In genomic region chr20:44384423-44385027, GRCh38 we compare ENCODE assay signal across 8 cellular contexts. TPM values are rescaled to one million over a fixed set of nuclear protein-coding genes. Genes with fewer than 3 reads are reported as not detected.
A peak's percentile ranks its signal among the peaks of the same experiment; 100 is the strongest.
DNase-seq lines count a peak whose midpoint lies in the region; ATAC-seq and TF ChIP-seq lines count a peak whose summit lies in the region.

No MANE protein-coding gene starts in this region.

- no peak overlapping the region for H3K4me3 Mint-ChIP-seq in CD14-positive monocyte
- H3K4me3 Mint-ChIP-seq in HFFc6: no peak overlapping the region

- H3K27ac ChIP-seq in lower lobe of right lung: no peak overlapping the region

- H3K4me3 ChIP-seq in lower lobe of right lung: no peak overlapping the region

- H3K9me3 Mint-ChIP-seq in CD14-positive monocyte: no peaks in the 10 kb centered on the region
- H3K9me3 Mint-ChIP-seq in HFFc6: no peaks in the 10 kb centered on the region

- ATAC-seq in lower lobe of right lung: peak; percentile 81 to 86

- H3K27ac Mint-ChIP-seq in CD14-positive monocyte: no peak overlapping the region
- no peak overlapping the region for H3K27ac Mint-ChIP-seq in HFFc6

- DNase-seq in CD14-positive monocyte (ENCODE audit: low spot score) (peak; percentile 78), HFFc6 (peak; percentile 39), NCI-H524 (lab: John Stamatoyannopoulos, UW) (peak; percentile 37 to 69), dedifferentiated amniotic fluid mesenchymal stem cell (ENCODE audit: extremely low spot score) (peak; percentile 39), lower lobe of right lung (peak; percentile 91), HuH-7 (ENCODE audit: low spot score) (no peak)
- peak; percentile 84 for DNase-seq in activated CD4-positive, alpha-beta T cell treated with anti-CD3 and anti-CD28 coated beads, Interleukin-2, amount 50 U/mL, for 1 hour
- peak; percentile 77 for DNase-seq in stimulated activated CD8-positive, alpha-beta memory T cell treated with anti-CD3 and anti-CD28 coated beads, Interleukin-15, amount 100 ng/mL, for 1 hour (ENCODE audit: low read depth)

- H3K36me3 Mint-ChIP-seq in CD14-positive monocyte (no peaks in the 10 kb centered on the region), HFFc6 (ENCODE audit: low read depth) (no peaks in the 10 kb centered on the region)

- TF ChIP-seq CTCF in CD14-positive monocyte (IDR thresholded peaks at IDR 0.05) (peak; percentile 89), HFFc6 (IDR thresholded peaks at IDR 0.05) (peak; percentile 91), lower lobe of right lung (IDR thresholded peaks at IDR 0.05) (peak; percentile 88)

- peaks cover 6% of the 10 kb centered on the region for H3K4me1 Mint-ChIP-seq in CD14-positive monocyte
- peaks cover 11% of the 10 kb centered on the region for H3K4me1 Mint-ChIP-seq in HFFc6 (ENCODE audit: low read depth)

- H3K27me3 Mint-ChIP-seq in CD14-positive monocyte (ENCODE audit: low read depth in 3 of 3) (peaks cover 15 to 28% (median 20%) of the 10 kb centered on the region in 3 donors), HFFc6 (ENCODE audit: insufficient read depth) (peaks cover 9% of the 10 kb centered on the region)

- no peaks in the 10 kb centered on the region for H3K9me3 ChIP-seq in lower lobe of right lung

- peaks cover 9% of the 10 kb centered on the region for H3K4me1 ChIP-seq in lower lobe of right lung

- no peaks in the 10 kb centered on the region for H3K36me3 ChIP-seq in lower lobe of right lung

- intact Hi-C loops in CD14-positive monocyte (cut with micrococcal nuclease): loop anchor here (5.0 to 10.0 kb wide), 4 partner anchors 80 to 480 kb away; no protein-coding TSS in a partner anchor
- intact Hi-C loops in lower lobe of right lung (cut with DNase I): loop anchor here (10.0 kb wide), 1 partner anchor 230 kb away; no protein-coding TSS in a partner anchor

- H3K27me3 ChIP-seq in lower lobe of right lung (ENCODE audit: low read depth): peaks cover 13% of the 10 kb centered on the region

RNA-seq across cellular contexts. Expression of gene HNF4A, which starts 29.0 kb away (rescaled TPM):
- polyA plus RNA-seq in CD14-positive monocyte: not detected
- total RNA-seq in HFFc6 (2021; fragmentation: NEBNext Ultra II Directional; extraction: Animal tissue kit (Norgen Biotek cat#: 25700)): not detected
- 0.18 TPM for total RNA-seq in lower lobe of right lung

RNA-seq across cellular contexts. Expression of gene R3HDML, which starts 47.7 kb away (rescaled TPM):
- not detected for polyA plus RNA-seq in CD14-positive monocyte
- total RNA-seq in HFFc6 (2021; fragmentation: NEBNext Ultra II Directional; extraction: Animal tissue kit (Norgen Biotek cat#: 25700)): not detected
- not detected for total RNA-seq in lower lobe of right lung
